ENCODE assay signal across 23 cellular contexts in the genomic region with DNA sequence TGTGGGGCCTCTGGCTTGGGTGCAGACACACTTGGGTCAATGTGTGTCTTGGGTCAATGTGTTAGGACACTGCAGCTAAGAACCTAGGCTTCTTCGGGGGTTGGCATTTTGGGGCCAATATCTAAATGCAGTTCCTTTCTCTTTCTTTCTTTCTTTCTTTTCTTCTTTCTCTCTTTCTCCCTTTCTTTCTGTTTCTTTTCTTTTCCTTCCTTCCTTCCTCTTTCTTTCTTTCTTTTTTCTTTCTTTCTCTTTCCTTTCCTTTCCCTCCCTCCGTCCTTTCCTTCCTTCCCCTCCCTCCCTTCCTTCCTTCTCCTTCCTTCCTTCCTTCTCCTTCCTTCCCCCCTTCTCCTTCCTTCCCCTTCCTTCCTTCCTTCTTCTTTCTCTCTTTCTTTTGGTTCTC. TPM values are rescaled to one million over a fixed set of nuclear protein-coding genes. Genes with fewer than 3 reads are reported as not detected.
"Had no signal": no experiment of that assay in that cellular context is flagged by ENCODE, and none has a peak within 500 bp of the region (broad histone marks: within the 10 kb centered on the region; RNA-seq: fewer than 3 reads in every experiment).

No MANE protein-coding gene starts in this region.

- H2AFZ ChIP-seq: hepatocyte had no signal

- H3K27ac ChIP-seq: coronary artery, dorsolateral prefrontal cortex, esophagus muscularis mucosa, foreskin keratinocyte, gastroesophageal sphincter, heart left ventricle, hepatocyte, lower lobe of right lung had no signal

- H3K27ac Mint-ChIP-seq: immature natural killer cell had no signal

- H3K36me3 Mint-ChIP-seq: immature natural killer cell had no signal

- H3K4me2 ChIP-seq: hepatocyte had no signal

- H3K27me3 ChIP-seq: esophagus muscularis mucosa, gastroesophageal sphincter, heart left ventricle, hepatocyte had no signal

- H3K4me1 ChIP-seq: foreskin keratinocyte, lower lobe of right lung had no signal

- H3K9me3 ChIP-seq: lower lobe of right lung had no signal

- H3K79me2 ChIP-seq: hepatocyte had no signal

- H3K36me3 ChIP-seq: esophagus muscularis mucosa, gastroesophageal sphincter, heart left ventricle, lower lobe of right lung had no signal

- H3K4me3 ChIP-seq: coronary artery, dorsolateral prefrontal cortex, esophagus muscularis mucosa, gastroesophageal sphincter, heart left ventricle, hepatocyte, lower lobe of right lung had no signal

- FAIRE-seq: colon, endothelial cell of umbilical vein, frontal cortex, kidney had no signal

- H3K4me3 Mint-ChIP-seq: immature natural killer cell had no signal

- H3K4me1 Mint-ChIP-seq: immature natural killer cell had no signal

- ATAC-seq: foreskin keratinocyte, gastroesophageal sphincter, left colon, left lobe of liver, lower lobe of right lung had no signal

- DNase-seq: dermis blood vessel endothelial cell; dorsolateral prefrontal cortex; effector CD4-positive, alpha-beta T cell; effector memory CD4-positive, alpha-beta T cell; foreskin keratinocyte; hypothalamus; immature natural killer cell; islet precursor cell; kidney; kidney glomerular epithelial cell; left colon; lower lobe of right lung; midbrain had no signal

RNA-seq across cellular contexts. Expression of gene OSR1, which starts 57.7 kb away (rescaled TPM):
- total RNA-seq: endothelial cell of umbilical vein, epithelial cell of proximal tubule had no signal
- polyA plus RNA-seq: endothelial cell of umbilical vein, immature natural killer cell had no signal
